Comparison of ENCODE assay signal across 1 cellular context in the genomic region with DNA sequence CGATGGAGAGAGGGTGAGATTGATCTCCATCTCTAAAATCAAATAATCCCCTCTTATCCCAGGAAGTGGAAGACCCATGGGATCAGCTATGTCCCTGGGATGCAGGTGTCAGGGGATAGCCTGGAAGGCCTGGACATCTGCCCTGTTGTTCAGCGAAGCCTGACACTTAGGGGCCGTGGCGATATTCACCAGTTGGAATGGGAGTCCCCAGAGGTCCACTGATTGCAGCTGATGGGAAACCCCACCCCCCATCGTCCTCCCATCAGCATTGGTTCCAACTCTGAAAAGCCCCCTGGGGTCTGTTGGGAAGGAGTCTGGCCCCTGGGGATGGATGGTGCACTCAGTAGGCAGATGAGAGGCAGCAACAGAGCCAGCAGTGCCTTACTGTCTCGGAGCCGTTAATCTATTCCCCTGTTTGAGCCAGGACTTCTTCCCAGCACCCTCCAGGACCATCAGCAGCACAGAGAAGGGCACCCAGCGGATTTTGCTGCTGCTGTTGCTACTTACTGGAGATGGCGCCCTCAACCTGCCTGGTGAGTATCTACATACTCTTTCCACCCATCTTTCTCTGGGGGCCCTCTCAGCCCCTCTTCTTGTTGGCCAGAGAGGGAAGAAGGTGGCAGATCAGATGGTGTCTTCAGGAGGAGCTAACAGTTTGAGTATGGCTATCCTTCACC.
TF ChIP-seq lines count a peak whose summit lies in the region.

No MANE protein-coding gene starts in this region.

TF ChIP-seq in H1, 55 proteins besides CTCF, POLR2A, EP300 and RAD21:
- TF ChIP-seq SRF (IDR thresholded peaks at IDR 0.05; ENCODE audit: low read depth, low read length): no peak
- no peak for TF ChIP-seq JUN (IDR thresholded peaks at IDR 0.05; ENCODE audit: low read depth, low read length)
- no peak for TF ChIP-seq TBP (IDR thresholded peaks at IDR 0.05; ENCODE audit: low read depth, low read length)
- TF ChIP-seq E2F6 (IDR thresholded peaks at IDR 0.05): no peak
- TF ChIP-seq CBX5 (IDR thresholded peaks at IDR 0.05; ENCODE audit: low read depth, low read length): no peak
- TF ChIP-seq, protein P1, sequence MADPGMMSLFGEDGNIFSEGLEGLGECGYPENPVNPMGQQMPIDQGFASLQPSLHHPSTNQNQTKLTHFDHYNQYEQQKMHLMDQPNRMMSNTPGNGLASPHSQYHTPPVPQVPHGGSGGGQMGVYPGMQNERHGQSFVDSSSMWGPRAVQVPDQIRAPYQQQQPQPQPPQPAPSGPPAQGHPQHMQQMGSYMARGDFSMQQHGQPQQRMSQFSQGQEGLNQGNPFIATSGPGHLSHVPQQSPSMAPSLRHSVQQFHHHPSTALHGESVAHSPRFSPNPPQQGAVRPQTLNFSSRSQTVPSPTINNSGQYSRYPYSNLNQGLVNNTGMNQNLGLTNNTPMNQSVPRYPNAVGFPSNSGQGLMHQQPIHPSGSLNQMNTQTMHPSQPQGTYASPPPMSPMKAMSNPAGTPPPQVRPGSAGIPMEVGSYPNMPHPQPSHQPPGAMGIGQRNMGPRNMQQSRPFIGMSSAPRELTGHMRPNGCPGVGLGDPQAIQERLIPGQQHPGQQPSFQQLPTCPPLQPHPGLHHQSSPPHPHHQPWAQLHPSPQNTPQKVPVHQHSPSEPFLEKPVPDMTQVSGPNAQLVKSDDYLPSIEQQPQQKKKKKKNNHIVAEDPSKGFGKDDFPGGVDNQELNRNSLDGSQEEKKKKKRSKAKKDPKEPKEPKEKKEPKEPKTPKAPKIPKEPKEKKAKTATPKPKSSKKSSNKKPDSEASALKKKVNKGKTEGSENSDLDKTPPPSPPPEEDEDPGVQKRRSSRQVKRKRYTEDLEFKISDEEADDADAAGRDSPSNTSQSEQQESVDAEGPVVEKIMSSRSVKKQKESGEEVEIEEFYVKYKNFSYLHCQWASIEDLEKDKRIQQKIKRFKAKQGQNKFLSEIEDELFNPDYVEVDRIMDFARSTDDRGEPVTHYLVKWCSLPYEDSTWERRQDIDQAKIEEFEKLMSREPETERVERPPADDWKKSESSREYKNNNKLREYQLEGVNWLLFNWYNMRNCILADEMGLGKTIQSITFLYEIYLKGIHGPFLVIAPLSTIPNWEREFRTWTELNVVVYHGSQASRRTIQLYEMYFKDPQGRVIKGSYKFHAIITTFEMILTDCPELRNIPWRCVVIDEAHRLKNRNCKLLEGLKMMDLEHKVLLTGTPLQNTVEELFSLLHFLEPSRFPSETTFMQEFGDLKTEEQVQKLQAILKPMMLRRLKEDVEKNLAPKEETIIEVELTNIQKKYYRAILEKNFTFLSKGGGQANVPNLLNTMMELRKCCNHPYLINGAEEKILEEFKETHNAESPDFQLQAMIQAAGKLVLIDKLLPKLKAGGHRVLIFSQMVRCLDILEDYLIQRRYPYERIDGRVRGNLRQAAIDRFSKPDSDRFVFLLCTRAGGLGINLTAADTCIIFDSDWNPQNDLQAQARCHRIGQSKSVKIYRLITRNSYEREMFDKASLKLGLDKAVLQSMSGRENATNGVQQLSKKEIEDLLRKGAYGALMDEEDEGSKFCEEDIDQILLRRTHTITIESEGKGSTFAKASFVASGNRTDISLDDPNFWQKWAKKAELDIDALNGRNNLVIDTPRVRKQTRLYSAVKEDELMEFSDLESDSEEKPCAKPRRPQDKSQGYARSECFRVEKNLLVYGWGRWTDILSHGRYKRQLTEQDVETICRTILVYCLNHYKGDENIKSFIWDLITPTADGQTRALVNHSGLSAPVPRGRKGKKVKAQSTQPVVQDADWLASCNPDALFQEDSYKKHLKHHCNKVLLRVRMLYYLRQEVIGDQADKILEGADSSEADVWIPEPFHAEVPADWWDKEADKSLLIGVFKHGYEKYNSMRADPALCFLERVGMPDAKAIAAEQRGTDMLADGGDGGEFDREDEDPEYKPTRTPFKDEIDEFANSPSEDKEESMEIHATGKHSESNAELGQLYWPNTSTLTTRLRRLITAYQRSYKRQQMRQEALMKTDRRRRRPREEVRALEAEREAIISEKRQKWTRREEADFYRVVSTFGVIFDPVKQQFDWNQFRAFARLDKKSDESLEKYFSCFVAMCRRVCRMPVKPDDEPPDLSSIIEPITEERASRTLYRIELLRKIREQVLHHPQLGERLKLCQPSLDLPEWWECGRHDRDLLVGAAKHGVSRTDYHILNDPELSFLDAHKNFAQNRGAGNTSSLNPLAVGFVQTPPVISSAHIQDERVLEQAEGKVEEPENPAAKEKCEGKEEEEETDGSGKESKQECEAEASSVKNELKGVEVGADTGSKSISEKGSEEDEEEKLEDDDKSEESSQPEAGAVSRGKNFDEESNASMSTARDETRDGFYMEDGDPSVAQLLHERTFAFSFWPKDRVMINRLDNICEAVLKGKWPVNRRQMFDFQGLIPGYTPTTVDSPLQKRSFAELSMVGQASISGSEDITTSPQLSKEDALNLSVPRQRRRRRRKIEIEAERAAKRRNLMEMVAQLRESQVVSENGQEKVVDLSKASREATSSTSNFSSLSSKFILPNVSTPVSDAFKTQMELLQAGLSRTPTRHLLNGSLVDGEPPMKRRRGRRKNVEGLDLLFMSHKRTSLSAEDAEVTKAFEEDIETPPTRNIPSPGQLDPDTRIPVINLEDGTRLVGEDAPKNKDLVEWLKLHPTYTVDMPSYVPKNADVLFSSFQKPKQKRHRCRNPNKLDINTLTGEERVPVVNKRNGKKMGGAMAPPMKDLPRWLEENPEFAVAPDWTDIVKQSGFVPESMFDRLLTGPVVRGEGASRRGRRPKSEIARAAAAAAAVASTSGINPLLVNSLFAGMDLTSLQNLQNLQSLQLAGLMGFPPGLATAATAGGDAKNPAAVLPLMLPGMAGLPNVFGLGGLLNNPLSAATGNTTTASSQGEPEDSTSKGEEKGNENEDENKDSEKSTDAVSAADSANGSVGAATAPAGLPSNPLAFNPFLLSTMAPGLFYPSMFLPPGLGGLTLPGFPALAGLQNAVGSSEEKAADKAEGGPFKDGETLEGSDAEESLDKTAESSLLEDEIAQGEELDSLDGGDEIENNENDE (IDR thresholded peaks at IDR 0.05; ENCODE audit: insufficient replicate concordance, low read length): no peak
- no peak for TF ChIP-seq BRCA1 (IDR thresholded peaks at IDR 0.05; ENCODE audit: low read depth, low read length)
- TF ChIP-seq TAF7 (optimal IDR thresholded peaks at IDR 0.05; ENCODE audit: borderline replicate concordance, low read depth, low read length): no peak
- no peak for TF ChIP-seq SUZ12 (IDR thresholded peaks at IDR 0.05; ENCODE audit: low read length)
- TF ChIP-seq KDM1A (IDR thresholded peaks at IDR 0.05; ENCODE audit: borderline replicate concordance, low read length): no peak
- no peak for TF ChIP-seq ASH2L (IDR thresholded peaks at IDR 0.05; ENCODE audit: low read length)
- TF ChIP-seq CHD2 (IDR thresholded peaks at IDR 0.05; ENCODE audit: low read length): no peak
- TF ChIP-seq POLR2AphosphoS5 (IDR thresholded peaks at IDR 0.05; ENCODE audit: low read depth, low read length): no peak
